8 cellular contexts compared by ENCODE assay signal in genomic region chr3:2765002-2765579, GRCh38.
DNase-seq lines count a peak whose midpoint lies in the region; ATAC-seq, FAIRE-seq and TF ChIP-seq lines count a peak whose summit lies in the region.

No MANE protein-coding gene starts in this region.

- no peak for TF ChIP-seq POLR2A in H1 (IDR thresholded peaks at IDR 0.05; ENCODE audit: control extremely low read depth in 1 of 2, low read depth in 2 of 2, low read length in 2 of 2)

- DNase-seq in ELF-1 (ENCODE audit: low read depth, low spot score): peak; percentile 3
- peak; percentile 12 for DNase-seq in NCI-H1436 (lab: John Stamatoyannopoulos, UW)
- DNase-seq in H1 (ENCODE audit: low read depth in 1 of 2, low spot score in 2 of 2): no peak
- no peak for DNase-seq in colonic mucosa
- no peak for DNase-seq in NCI-H774 (lab: John Stamatoyannopoulos, UW)
- DNase-seq in SKM-1 treated with dmso at 0.1 percent for 144 hours (lab: John Stamatoyannopoulos, UW; ENCODE audit: unreplicated experiment): no peak
- DNase-seq in activated CD4-positive, alpha-beta T cell treated with anti-CD3 and anti-CD28 coated beads, Interleukin-2, amount 50 U/mL, for 48 hours: no peak

- TF ChIP-seq EP300 in H1 (IDR thresholded peaks at IDR 0.05; ENCODE audit: borderline replicate concordance in 1 of 2, low read depth in 2 of 2, low read length in 2 of 2): no peak

- no peak overlapping the region for H4K8ac ChIP-seq in H1 (ENCODE audit: extremely low read depth, insufficient read depth, low read length)

- H2AK5ac ChIP-seq in H1 (ENCODE audit: low read depth, low read length): no peak overlapping the region

- H2BK12ac ChIP-seq in H1 (ENCODE audit: low read depth, low read length): no peak overlapping the region

- H3K9ac ChIP-seq in H1 (replicated peaks in 1 of 4; ENCODE audit: extremely low read depth in 1 of 4, low read depth in 3 of 4, low read length in 3 of 4) (no peak overlapping the region), colonic mucosa (ENCODE audit: low read depth in 2 of 2, low read length in 2 of 2) (no peak overlapping the region)

- no peak overlapping the region for H3K27ac ChIP-seq in H1 (ENCODE audit: low read depth, low read length)
- no peak overlapping the region for H3K27ac ChIP-seq in colonic mucosa

- H2BK15ac ChIP-seq in H1 (ENCODE audit: low read length): no peak overlapping the region

- no peaks in the 10 kb centered on the region for H4K20me1 ChIP-seq in H1 (replicated peaks in 1 of 2; ENCODE audit: control insufficient read depth in 1 of 2, insufficient read depth in 2 of 2, low read length in 2 of 2)

- no peak overlapping the region for H3K23ac ChIP-seq in H1 (ENCODE audit: insufficient read length)

- TF ChIP-seq CTCF in H1 (IDR thresholded peaks at IDR 0.05; ENCODE audit: control extremely low read depth in 1 of 3, insufficient read depth in 1 of 3, low read depth in 1 of 3, low read length in 3 of 3) (peak in 2 of 3 experiments; percentile 26 to 60; a peak in 2 of 4 replicates), colonic mucosa (IDR thresholded peaks at IDR 0.05) (no peak)

- no peak overlapping the region for H4K91ac ChIP-seq in H1 (replicated peaks; ENCODE audit: insufficient read length, low read length)

- no peaks in the 10 kb centered on the region for H3K79me1 ChIP-seq in H1 (ENCODE audit: low read depth, low read length)

- CTCF ChIA-PET in H1 (lab: Charles Lee; ENCODE audit: partially characterized antibody): interaction anchor here (0.6 to 2.9 kb wide), 30 partner anchors 9 to 460 kb away, joined by 3 to 14 read pairs (median 4); no protein-coding TSS in a partner anchor

- no peak overlapping the region for H2BK120ac ChIP-seq in H1 (replicated peaks; ENCODE audit: low read depth, low read length)

- no peaks in the 10 kb centered on the region for H3K23me2 ChIP-seq in H1 (ENCODE audit: low read depth, low read length)

- no peak overlapping the region for H3K4me2 ChIP-seq in H1 (ENCODE audit: insufficient read depth in 1 of 2, low read depth in 2 of 2, low read length in 2 of 2)

- no peak overlapping the region for H3K4me3 ChIP-seq in H1 (ENCODE audit: extremely low read depth in 1 of 4, insufficient read depth in 2 of 4, low read depth in 3 of 4, low read length in 4 of 4)
- H3K4me3 ChIP-seq in colonic mucosa: no peak overlapping the region

- 0 out of 2 replicates have a peak overlapping the region, but pooled peaks have one; percentile 45 for H2AFZ ChIP-seq in H1 (ENCODE audit: low read length)

- peak; percentile 71 to 74 for TF ChIP-seq RAD21 in H1 (IDR thresholded peaks at IDR 0.05 in 1 of 2, conservative IDR thresholded peaks at IDR 0.05 in 1 of 2; ENCODE audit: low read depth in 2 of 2, low read length in 2 of 2)

- H3K36me3 ChIP-seq in H1 (ENCODE audit: control insufficient read depth in 2 of 4, insufficient read depth in 4 of 4, low read length in 3 of 4): no peaks in the 10 kb centered on the region
- no peaks in the 10 kb centered on the region for H3K36me3 ChIP-seq in colonic mucosa

- H3K14ac ChIP-seq in H1 (ENCODE audit: insufficient read length): no peak overlapping the region

- no peak overlapping the region for H3K56ac ChIP-seq in H1 (replicated peaks; ENCODE audit: insufficient read length, low read depth, low read length)

- POLR2A ChIA-PET in H1 (lab: Charles Lee; ENCODE audit: partially characterized antibody): no interaction called here

- no peaks in the 10 kb centered on the region for H3K9me3 ChIP-seq in H1 (ENCODE audit: insufficient read depth in 2 of 2, low read depth in 1 of 2, low read length in 1 of 2)
- no peaks in the 10 kb centered on the region for H3K9me3 ChIP-seq in colonic mucosa

- no peak overlapping the region for H2BK20ac ChIP-seq in H1 (ENCODE audit: low read length)

- H3K18ac ChIP-seq in H1 (ENCODE audit: extremely low read depth, low read length): no peak overlapping the region

- 33% methylated on average over 9 of the region's 9 CpGs; no CpG with 5 or more reads in 1 of the 2 experiments for WGBS in H1 (ENCODE audit: extremely low coverage in 1 of 2, insufficient coverage in 1 of 2, insufficient read length in 1 of 2, insufficient replicate concordance in 2 of 2, low coverage in 1 of 2, low lambda C conversion rate in 2 of 2, missing lambda C conversion rate in 1 of 2), 2 experiments

- intact Hi-C loops in colonic mucosa (cut with DNase I): no loop called here

- no peaks in the 10 kb centered on the region for H3K27me3 ChIP-seq in H1 (replicated peaks in 1 of 4; ENCODE audit: control insufficient read depth in 3 of 4, extremely low read depth in 1 of 4, insufficient read depth in 3 of 4, low read length in 3 of 4)
- no peaks in the 10 kb centered on the region for H3K27me3 ChIP-seq in colonic mucosa

- no peak overlapping the region for H4K5ac ChIP-seq in H1 (ENCODE audit: insufficient read length, low read depth, low read length)

- H3K79me2 ChIP-seq in H1 (ENCODE audit: control insufficient read depth in 1 of 2, insufficient read depth in 2 of 2, low read length in 2 of 2): no peaks in the 10 kb centered on the region

- H3K4ac ChIP-seq in H1 (replicated peaks; ENCODE audit: insufficient read length, low read depth, low read length): no peak overlapping the region

- FAIRE-seq in H1 (lab: Jason Lieb, UNC): peak; percentile 81

- no peak overlapping the region for H2BK5ac ChIP-seq in H1 (ENCODE audit: low read depth, low read length)

- H3K4me1 ChIP-seq in H1 (replicated peaks in 1 of 4; ENCODE audit: control insufficient read depth in 3 of 4, insufficient read depth in 4 of 4, low read length in 3 of 4) (peaks cover 0 to 5% (median 3%) of the 10 kb centered on the region in 4 experiments; a peak in 4 of 7 replicates), colonic mucosa (no peaks in the 10 kb centered on the region)

- peak; percentile 86 for ATAC-seq in GM21515 (IDR thresholded peaks at IDR 0.05; ENCODE audit: unreplicated experiment)

TF ChIP-seq in H1, 55 proteins besides CTCF, POLR2A, EP300 and RAD21:
- TF ChIP-seq CREB1 (IDR thresholded peaks at IDR 0.05): no peak
- TF ChIP-seq RXRA (IDR thresholded peaks at IDR 0.05; ENCODE audit: insufficient read depth, low read depth, low read length): peak; percentile 81; the same call in 1 of the 2 replicates
- TF ChIP-seq MAFK (IDR thresholded peaks at IDR 0.05; ENCODE audit: low read depth, low read length): 0 out of 2 replicates have a peak, but pooled peaks have one; percentile 22

Comparison
In these comparisons a context has a peak if more than half of its experiments do, and no peak if none do; other contexts are left out.
1. DNase-seq: peak in ELF-1 (single experiment) and NCI-H1436 (single experiment); none in H1 (0 of 2), colonic mucosa (single experiment), NCI-H774 (single experiment), SKM-1 treated with dmso at 0.1 percent for 144 hours (single experiment) and activated CD4-positive, alpha-beta T cell treated with anti-CD3 and anti-CD28 coated beads, Interleukin-2, amount 50 U/mL, for 48 hours (0 of 2).